ENCODE assay signal across 12 cellular contexts in the genomic region with DNA sequence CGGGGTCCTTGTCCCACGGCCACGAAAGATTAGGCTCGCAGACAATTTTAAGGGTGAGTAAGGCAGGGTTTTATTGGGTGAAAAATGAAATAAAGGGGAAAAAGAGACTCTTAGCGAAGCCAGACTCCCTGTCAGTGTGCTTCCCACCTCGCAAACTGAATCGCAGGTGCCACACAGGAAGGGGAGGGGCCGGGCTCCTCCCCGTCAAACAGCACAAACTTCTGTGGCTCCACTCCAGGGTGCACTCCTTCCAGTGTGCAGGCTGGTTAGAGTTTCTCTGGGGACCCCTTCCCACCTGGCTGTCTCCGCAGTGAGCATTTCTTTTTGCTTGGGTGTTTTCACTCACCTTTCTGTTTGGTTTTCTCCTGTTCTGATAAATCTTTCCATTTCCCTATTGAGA.
"Had no signal": no experiment of that assay in that cellular context is flagged by ENCODE, and none has a peak within 500 bp of the region (broad histone marks: within the 10 kb centered on the region; RNA-seq: fewer than 3 reads in every experiment).

No MANE protein-coding gene starts in this region.

- DNase-seq: activated CD4-positive, alpha-beta T cell treated with anti-CD3 and anti-CD28 coated beads for 48 hours; amygdala; caudate nucleus; islet precursor cell; sigmoid colon; T-helper 17 cell had no signal

- H3K9me3 ChIP-seq: body of pancreas had no signal

- ATAC-seq: body of pancreas; left lobe of liver; naive thymus-derived CD4-positive, alpha-beta T cell; stimulated activated effector memory CD8-positive, alpha-beta T cell treated with anti-CD3 and anti-CD28 coated beads, Interleukin-12 subunit alpha, Interleukin-12 subunit beta, amount 100 ng/mL, for 72 hours; T-helper 17 cell had no signal

- H3K36me3 Mint-ChIP-seq: stimulated activated effector memory CD8-positive, alpha-beta T cell treated with anti-CD3 and anti-CD28 coated beads, Interleukin-12 subunit alpha, Interleukin-12 subunit beta, amount 100 ng/mL, for 72 hours had no signal

- H3K4me3 ChIP-seq: body of pancreas, sigmoid colon had no signal

- H3K4me3 Mint-ChIP-seq: activated naive CD8-positive, alpha-beta T cell; stimulated activated effector memory CD8-positive, alpha-beta T cell treated with anti-CD3 and anti-CD28 coated beads, Interleukin-12 subunit alpha, Interleukin-12 subunit beta, amount 100 ng/mL, for 72 hours; T-helper 17 cell had no signal

- H3K27ac Mint-ChIP-seq: activated naive CD8-positive, alpha-beta T cell; stimulated activated effector memory CD8-positive, alpha-beta T cell treated with anti-CD3 and anti-CD28 coated beads, Interleukin-12 subunit alpha, Interleukin-12 subunit beta, amount 100 ng/mL, for 72 hours; T-helper 17 cell had no signal

- H3K27ac ChIP-seq: body of pancreas, parathyroid adenoma, sigmoid colon had no signal

- H3K27me3 Mint-ChIP-seq: activated naive CD8-positive, alpha-beta T cell; T-helper 17 cell had no signal

- H3K27me3 ChIP-seq: body of pancreas, sigmoid colon had no signal
